In genomic region chr16:85789773-85790172, GRCh38 we compare ENCODE assay signal across 25 cellular contexts.
"Had no signal": no experiment of that assay in that cellular context is flagged by ENCODE, and none has a peak within 500 bp of the region (broad histone marks: within the 10 kb centered on the region; RNA-seq: fewer than 3 reads in every experiment).

No MANE protein-coding gene starts in this region.

- H3K4me3 Mint-ChIP-seq: effector memory CD8-positive, alpha-beta T cell; nephron; T-helper 1 cell treated with Interleukin-12 subunit alpha and Interleukin-12 subunit beta and Interleukin-4 antibody, amounts not matched to agents 30 μg/mL and 1 μg/mL, for 36 hours; WTC11 had no signal

- H3K36me3 ChIP-seq: ovary had no signal

- FAIRE-seq: astrocyte, islet of Langerhans had no signal

- DNase-seq: activated CD4-positive, alpha-beta T cell treated with anti-CD3 and anti-CD28 coated beads, Interleukin-2, amount 50 U/mL, for 48 hours; activated gamma-delta T cell treated with Interleukin-2 at 50 U/mL for 16 hours; central memory CD4-positive, alpha-beta T cell; dorsolateral prefrontal cortex; effector memory CD8-positive, alpha-beta T cell; esophagus squamous epithelium; gastrocnemius medialis; left ventricle myocardium superior; midbrain; ovary; psoas muscle; spleen; stimulated activated CD4-positive, alpha-beta T cell treated with anti-CD3 and anti-CD28 coated beads, Interleukin-4, amount 100 ng/mL, for 24 hours; stimulated activated naive CD8-positive, alpha-beta T cell treated with anti-CD3 and anti-CD28 coated beads, Interleukin-15, Interleukin-2, amounts not matched to agents 100 U/mL and 50 U/mL, for 24 hours; substantia nigra; T1000; thyroid gland; upper lobe of right lung had no signal

- ATAC-seq: effector memory CD8-positive, alpha-beta T cell; gastrocnemius medialis; left ventricle myocardium superior; psoas muscle; stimulated activated naive CD8-positive, alpha-beta T cell treated with anti-CD3 and anti-CD28 coated beads, Interleukin-15, Interleukin-2, amounts not matched to agents 100 U/mL and 50 U/mL, for 24 hours; upper lobe of right lung; WTC11 had no signal

- H3K4me3 ChIP-seq: dorsolateral prefrontal cortex, esophagus squamous epithelium, gastrocnemius medialis, ovary, psoas muscle, right atrium auricular region, spleen, thyroid gland, upper lobe of right lung had no signal

- H3K4me1 Mint-ChIP-seq: nephron had no signal

- H3K27me3 ChIP-seq: dorsolateral prefrontal cortex, esophagus squamous epithelium, gastrocnemius medialis, neutrophil, ovary, right atrium auricular region, spleen, thyroid gland, upper lobe of right lung had no signal

- H3K4me1 ChIP-seq: gastrocnemius medialis, psoas muscle, thyroid gland, upper lobe of right lung had no signal

- H3K9me3 ChIP-seq: esophagus squamous epithelium, gastrocnemius medialis, neutrophil, ovary, psoas muscle, right atrium auricular region, thyroid gland, upper lobe of right lung had no signal

- H3K27ac Mint-ChIP-seq: nephron; T-helper 1 cell treated with Interleukin-12 subunit alpha and Interleukin-12 subunit beta and Interleukin-4 antibody, amounts not matched to agents 30 μg/mL and 1 μg/mL, for 36 hours had no signal

- H3K9me3 Mint-ChIP-seq: effector memory CD8-positive, alpha-beta T cell; nephron; T-helper 1 cell treated with Interleukin-12 subunit alpha and Interleukin-12 subunit beta and Interleukin-4 antibody, amounts not matched to agents 30 μg/mL and 1 μg/mL, for 36 hours had no signal

- H3K27ac ChIP-seq: dorsolateral prefrontal cortex, esophagus squamous epithelium, gastrocnemius medialis, neutrophil, ovary, psoas muscle, right atrium auricular region, spleen, thyroid gland, upper lobe of right lung had no signal

- H3K27me3 Mint-ChIP-seq: effector memory CD8-positive, alpha-beta T cell had no signal
